ENCODE assay signal across 5 cellular contexts in genomic region chr16:31484048-31484447, GRCh38. TPM values are rescaled to one million over a fixed set of nuclear protein-coding genes. Genes with fewer than 3 reads are reported as not detected.
"Had no signal": no experiment of that assay in that cellular context is flagged by ENCODE, and none has a peak within 500 bp of the region (broad histone marks: within the 10 kb centered on the region; RNA-seq: fewer than 3 reads in every experiment).

No MANE protein-coding gene starts in this region.

RNA-seq across cellular contexts. Expression of gene SLC5A2, which starts 1.1 kb away (rescaled TPM):
- total RNA-seq: IMR-90, NCI-H460, Right ventricle myocardium inferior, RPMI7951 had no signal
- polyA plus RNA-seq: IMR-90 had no signal

RNA-seq across cellular contexts. Expression of gene ZNF843, which starts 41.5 kb away (rescaled TPM):
- total RNA-seq: HT-29, RPMI7951 had no signal
